ENCODE assay signal across 10 cellular contexts in genomic region chr7:138890782-138891445, GRCh38.
DNase-seq lines count a peak whose midpoint lies in the region; ATAC-seq and TF ChIP-seq lines count a peak whose summit lies in the region.
"Had no signal": no experiment of that assay in that cellular context is flagged by ENCODE, and none has a peak within 500 bp of the region (broad histone marks: within the 10 kb centered on the region; RNA-seq: fewer than 3 reads in every experiment).

No MANE protein-coding gene starts in this region.

- no peak overlapping the region for H3K27ac ChIP-seq in mammary epithelial cell (ENCODE audit: insufficient read depth, low read depth, low read length)
- H3K27ac ChIP-seq in SK-N-SH (ENCODE audit: low read depth in 2 of 2, low read length in 1 of 2), result peak overlapping the region; percentile 75 to 95
- no peak overlapping the region for H3K27ac ChIP-seq in upper lobe of left lung
- H3K27ac ChIP-seq: C4-2B had no signal

- dilution Hi-C loops in mammary epithelial cell (cut with HindIII; ENCODE audit: low sequenced_read_pairs), result no loop called here

- H3K79me2 ChIP-seq in mammary epithelial cell (ENCODE audit: insufficient read depth, low read length), result no peaks in the 10 kb centered on the region
- no peaks in the 10 kb centered on the region for H3K79me2 ChIP-seq in SK-N-SH (ENCODE audit: insufficient read depth)

- no peaks in the 10 kb centered on the region for H3K4me1 ChIP-seq in mammary epithelial cell (ENCODE audit: insufficient read depth, low read length)
- peaks cover 26 to 49% of the 10 kb centered on the region in 2 experiments for H3K4me1 ChIP-seq in SK-N-SH (ENCODE audit: control insufficient read depth in 1 of 2, insufficient read depth in 2 of 2, low read depth in 1 of 2, low read length in 1 of 2)
- H3K4me1 ChIP-seq in upper lobe of left lung, result peaks cover 0 to 7% (median 3%) of the 10 kb centered on the region in 4 donors

- TF ChIP-seq POLR2A in upper lobe of left lung (IDR thresholded peaks at IDR 0.05), result no peak

- peaks cover 7% of the 10 kb centered on the region for H3K36me3 Mint-ChIP-seq in MCF 10A (ENCODE audit: insufficient read depth, unreplicated experiment)

- CTCF ChIA-PET in MCF 10A (lab: Yijun Ruan, JAX) (interaction anchor here (0.6 to 1.7 kb wide), 3 partner anchors 11 to 1551 kb away, joined by 3 to 5 read pairs (median 3); no protein-coding TSS in a partner anchor), mammary epithelial cell (lab: Charles Lee; ENCODE audit: low non-redundant PET) (no interaction called here), SK-N-SH (lab: Yijun Ruan, JAX) (interaction anchor here (1.0 to 3.4 kb wide), 14 partner anchors 10 to 184 kb away, joined by 3 to 21 read pairs (median 4); partner anchors contain the start of gene KIAA1549)

- H3K9me3 Mint-ChIP-seq in MCF 10A (ENCODE audit: unreplicated experiment), result no peaks in the 10 kb centered on the region

- no peak overlapping the region for H3K4me3 Mint-ChIP-seq in MCF 10A (ENCODE audit: unreplicated experiment)

- H2AFZ ChIP-seq in mammary epithelial cell (ENCODE audit: low read depth, low read length), result no peak overlapping the region
- H2AFZ ChIP-seq in SK-N-SH (ENCODE audit: low read depth), result no peak overlapping the region; the same call in 1 of the 2 replicates

- TF ChIP-seq EP300 in SK-N-SH (IDR thresholded peaks at IDR 0.05; ENCODE audit: borderline replicate concordance in 1 of 2, low read depth in 1 of 2, low read length in 1 of 2), result peak in 1 of 2 experiments; percentile 51; a peak in 1 of 4 replicates
- TF ChIP-seq EP300 in upper lobe of left lung (IDR thresholded peaks at IDR 0.05), result no peak

- H3K27me3 Mint-ChIP-seq in MCF 10A (ENCODE audit: insufficient read depth, unreplicated experiment), result no peaks in the 10 kb centered on the region

- H3K9me3 ChIP-seq in mammary epithelial cell (replicated peaks; ENCODE audit: insufficient read depth, low read length) (no peaks in the 10 kb centered on the region), SK-N-SH (no peaks in the 10 kb centered on the region), upper lobe of left lung (no peaks in the 10 kb centered on the region)
- H3K9me3 ChIP-seq: HAP-1 had no signal

- no peaks in the 10 kb centered on the region for H3K36me3 ChIP-seq in mammary epithelial cell (ENCODE audit: insufficient read depth, low read length)
- peaks cover 15 to 30% of the 10 kb centered on the region in 2 experiments for H3K36me3 ChIP-seq in SK-N-SH (replicated peaks in 1 of 2; ENCODE audit: control insufficient read depth in 1 of 2, insufficient read depth in 2 of 2, low read length in 1 of 2)
- H3K36me3 ChIP-seq in upper lobe of left lung, result no peaks in the 10 kb centered on the region
- H3K36me3 ChIP-seq: HAP-1 had no signal

- H3K27ac Mint-ChIP-seq in MCF 10A (ENCODE audit: low read depth, unreplicated experiment), result peak overlapping the region; percentile 82

- peak; percentile 82 for ATAC-seq in left ventricle myocardium superior
- ATAC-seq in upper lobe of left lung (ENCODE audit: low FRiP score in 2 of 2), result peak; percentile 32 to 36

- intact Hi-C loops in MCF 10A (cut with micrococcal nuclease), result no loop called here
- intact Hi-C loops in mammary epithelial cell (cut with micrococcal nuclease), result no loop called here
- intact Hi-C loops in left ventricle myocardium superior (cut with micrococcal nuclease), result no loop called here

- 83% methylated on average over 12 of the region's 12 CpGs for WGBS in mammary epithelial cell (ENCODE audit: low coverage, missing lambda C conversion rate)
- 16% methylated on average over 11 of the region's 12 CpGs for WGBS in SK-N-SH (ENCODE audit: low lambda C conversion rate)
- WGBS in upper lobe of left lung, 2 donors, result 66 to 79% methylated on average over 12 of the region's 12 CpGs

- H3K27me3 ChIP-seq in mammary epithelial cell (ENCODE audit: insufficient read depth, low read length) (no peaks in the 10 kb centered on the region), SK-N-SH (ENCODE audit: insufficient read depth) (no peaks in the 10 kb centered on the region), upper lobe of left lung (no peaks in the 10 kb centered on the region)

- BruUV-seq in MCF 10A (replicated peaks; lab: Mats Ljungman, UMichigan) (no TSS peak), mammary epithelial cell (replicated peaks; lab: Mats Ljungman, UMichigan) (no TSS peak)

- H4K20me1 ChIP-seq in mammary epithelial cell (ENCODE audit: insufficient read depth, low read length), result no peaks in the 10 kb centered on the region
- H4K20me1 ChIP-seq in SK-N-SH (ENCODE audit: insufficient read depth), result no peaks in the 10 kb centered on the region

- peaks cover 20% of the 10 kb centered on the region for H3K4me1 Mint-ChIP-seq in MCF 10A (ENCODE audit: insufficient read depth, unreplicated experiment)

- H3K9ac ChIP-seq in mammary epithelial cell (ENCODE audit: insufficient read depth, low read length) (no peak overlapping the region), SK-N-SH (no peak overlapping the region)

- H3K4me3 ChIP-seq in mammary epithelial cell (replicated peaks in 1 of 3; ENCODE audit: insufficient read depth in 1 of 3, low read depth in 2 of 3, low read length in 3 of 3), result no peak overlapping the region
- peak overlapping the region; percentile 5 to 28; a peak in 2 of 4 replicates for H3K4me3 ChIP-seq in SK-N-SH (ENCODE audit: low read depth in 2 of 2, low read length in 1 of 2)
- no peak overlapping the region for H3K4me3 ChIP-seq in upper lobe of left lung
- H3K4me3 ChIP-seq: HAP-1 had no signal

- H3K4me2 ChIP-seq in mammary epithelial cell (ENCODE audit: insufficient read depth, low read depth, low read length), result no peak overlapping the region
- H3K4me2 ChIP-seq in SK-N-SH, result peak overlapping the region; percentile 73

- POLR2A ChIA-PET in MCF 10A (lab: Yijun Ruan, JAX) (no interaction called here), SK-N-SH (lab: Yijun Ruan, JAX) (interaction anchor here (0.9 to 1.2 kb wide), 3 partner anchors 84 to 89 kb away, joined by 3 read pairs; no protein-coding TSS in a partner anchor)

- TF ChIP-seq CTCF in MCF 10A (IDR thresholded peaks at IDR 0.05; ENCODE audit: unreplicated experiment), result no peak
- no peak for TF ChIP-seq CTCF in mammary epithelial cell (conservative IDR thresholded peaks at IDR 0.05 in 1 of 2, IDR thresholded peaks at IDR 0.05 in 1 of 2; ENCODE audit: extremely low read depth in 1 of 2, insufficient read depth in 1 of 2, low read depth in 1 of 2, low read length in 2 of 2)
- TF ChIP-seq CTCF in SK-N-SH (IDR thresholded peaks at IDR 0.05), result no peak
- TF ChIP-seq CTCF in upper lobe of left lung (IDR thresholded peaks at IDR 0.05), result no peak

- no peaks in the 10 kb centered on the region for H3K9me2 ChIP-seq in SK-N-SH

- H3F3A ChIP-seq in SK-N-SH (replicated peaks; ENCODE audit: insufficient read depth), result peaks cover 8% of the 10 kb centered on the region

- peak; percentile 5; the same call in 1 of the 2 replicates for TF ChIP-seq RAD21 in SK-N-SH (IDR thresholded peaks at IDR 0.05; ENCODE audit: low read length)

- in situ Hi-C loops in mammary epithelial cell (cut with MboI; ENCODE audit: low sequenced_read_pairs in 2 of 2), result no loop called here

- DNase-seq in MCF 10A (ENCODE audit: unreplicated experiment), result no peak
- DNase-seq in mammary epithelial cell, result no peak
- DNase-seq in SK-N-SH, result peak; percentile 67
- DNase-seq in left ventricle myocardium superior, result peak; percentile 45
- DNase-seq in upper lobe of left lung, result no peak
- DNase-seq in mesenteric fat pad (ENCODE audit: low spot score), result no peak
- DNase-seq in GM19238 (ENCODE audit: insufficient read length, low spot score), result no peak
- no peak for DNase-seq in T-helper 2 cell

TF ChIP-seq in SK-N-SH, 30 proteins besides CTCF, POLR2A, EP300 and RAD21 (continues in another document):
- no peak for TF ChIP-seq MEF2A (IDR thresholded peaks at IDR 0.05; ENCODE audit: borderline replicate concordance, low read depth)
- no peak for TF ChIP-seq FOXM1 (IDR thresholded peaks at IDR 0.05; ENCODE audit: low read depth)
- TF ChIP-seq SIN3A (IDR thresholded peaks at IDR 0.05; ENCODE audit: borderline replicate concordance, low read depth, low read length), result peak; percentile 57; the same call in 1 of the 2 replicates
- TF ChIP-seq POLR2AphosphoS5 (IDR thresholded peaks at IDR 0.05; ENCODE audit: low read depth, low read length), result no peak
- no peak for TF ChIP-seq NRF1 (IDR thresholded peaks at IDR 0.05; ENCODE audit: low read depth, low read length)
- peak; percentile 55; the same call in 1 of the 2 replicates for TF ChIP-seq RCOR1 (IDR thresholded peaks at IDR 0.05; ENCODE audit: low read length)
- TF ChIP-seq PBX3 (IDR thresholded peaks at IDR 0.05), result peak; percentile 44; the same call in 1 of the 2 replicates
- TF ChIP-seq USF1 (IDR thresholded peaks at IDR 0.05; ENCODE audit: borderline replicate concordance, low read depth), result no peak
- TF ChIP-seq FOXJ3 (CRISPR knock-in tag; IDR thresholded peaks at IDR 0.05), result 0 out of 2 replicates have a peak, but pooled peaks have one; percentile 14
- TF ChIP-seq TCF12 (IDR thresholded peaks at IDR 0.05), result peak; percentile 40
- no peak for TF ChIP-seq FOSL2 (IDR thresholded peaks at IDR 0.05; ENCODE audit: borderline replicate concordance, low read depth)
- TF ChIP-seq NFIC (IDR thresholded peaks at IDR 0.05; ENCODE audit: borderline replicate concordance), result peak; percentile 84
- TF ChIP-seq TEAD4 (IDR thresholded peaks at IDR 0.05; ENCODE audit: borderline replicate concordance, insufficient read depth), result peak; percentile 62; the same call in 1 of the 2 replicates
- no peak; the same call in 1 of the 2 replicates for TF ChIP-seq GATA2 (CRISPR knock-in tag; IDR thresholded peaks at IDR 0.05)

Comparison
In these comparisons a context has a peak if more than half of its experiments do, and no peak if none do; other contexts are left out.
1. DNase-seq: peak in SK-N-SH (single experiment) and left ventricle myocardium superior (single experiment); none in MCF 10A (single experiment), mammary epithelial cell (single experiment), upper lobe of left lung (0 of 2), mesenteric fat pad (single experiment), GM19238 (single experiment) and T-helper 2 cell (0 of 5).
2. H3K27ac ChIP-seq: peak in SK-N-SH (2 of 2); none in mammary epithelial cell (single experiment) and upper lobe of left lung (0 of 4).
3. H3K4me3 ChIP-seq: peak in SK-N-SH (2 of 2); none in mammary epithelial cell (0 of 3) and upper lobe of left lung (0 of 4).